Comparison of ENCODE assay signal across 9 cellular contexts in genomic region chr16:10965440-10966039, GRCh38. TPM values are rescaled to one million over a fixed set of nuclear protein-coding genes. Genes with fewer than 3 reads are reported as not detected.
DNase-seq lines count a peak whose midpoint lies in the region; ATAC-seq and TF ChIP-seq lines count a peak whose summit lies in the region.
"Had no signal": no experiment of that assay in that cellular context is flagged by ENCODE, and none has a peak within 500 bp of the region (broad histone marks: within the 10 kb centered on the region; RNA-seq: fewer than 3 reads in every experiment).

No MANE protein-coding gene starts in this region.

- H3K9me3 ChIP-seq in CD8-positive, alpha-beta T cell (ENCODE audit: low read length), result no peaks in the 10 kb centered on the region
- H3K9me3 ChIP-seq in T-helper 17 cell (ENCODE audit: control insufficient read depth, low read length, poor library complexity, severe bottlenecking) (no peaks in the 10 kb centered on the region), upper lobe of right lung (no peaks in the 10 kb centered on the region)
- H3K9me3 ChIP-seq: MG63 had no signal

- H3K9me3 Mint-ChIP-seq in CD8-positive, alpha-beta T cell, result no peaks in the 10 kb centered on the region
- H3K9me3 Mint-ChIP-seq in naive thymus-derived CD8-positive, alpha-beta T cell, result no peaks in the 10 kb centered on the region

- CTCF ChIA-PET in CD8-positive, alpha-beta T cell (lab: Charles Lee), result interaction anchor here (1.0 to 4.5 kb wide), 13 partner anchors 11 to 749 kb away, joined by 3 to 67 read pairs (median 15); partner anchors contain the start of gene SOCS1

- no peaks in the 10 kb centered on the region for H3K27me3 ChIP-seq in CD8-positive, alpha-beta T cell (ENCODE audit: insufficient read depth, low read length)
- H3K27me3 ChIP-seq in upper lobe of right lung, result no peaks in the 10 kb centered on the region
- H3K27me3 ChIP-seq: MG63 had no signal

- no peaks in the 10 kb centered on the region for H3K27me3 Mint-ChIP-seq in CD8-positive, alpha-beta T cell (ENCODE audit: low read depth)
- H3K27me3 Mint-ChIP-seq in T-helper 17 cell, result no peaks in the 10 kb centered on the region
- H3K27me3 Mint-ChIP-seq in naive thymus-derived CD8-positive, alpha-beta T cell, result no peaks in the 10 kb centered on the region

- DNase-seq in CD8-positive, alpha-beta T cell, result no peak
- DNase-seq in T-helper 17 cell (peak in 1 of 3 donors; percentile 16), upper lobe of right lung (no peak), SW480 (ENCODE audit: low spot score) (no peak), NCI-H187 (lab: John Stamatoyannopoulos, UW) (no peak)
- no peak for DNase-seq in naive thymus-derived CD8-positive, alpha-beta T cell
- DNase-seq: MG63 had no signal

- peaks cover 18% of the 10 kb centered on the region for H3K36me3 ChIP-seq in CD8-positive, alpha-beta T cell (ENCODE audit: insufficient read depth, low read length)
- peaks cover 30% of the 10 kb centered on the region for H3K36me3 ChIP-seq in upper lobe of right lung

- intact Hi-C loops in CD8-positive, alpha-beta T cell (cut with DNase I, micrococcal nuclease), result loop anchor here (2.0 to 10.0 kb wide), 5 partner anchors 291 to 849 kb away; partner anchors contain the start of gene SOCS1 (in 1 of the 2)
- intact Hi-C loops in upper lobe of right lung (cut with DNase I), result loop anchor here (10.0 kb wide), 1 partner anchor 389 kb away; no protein-coding TSS in a partner anchor

- ATAC-seq in CD8-positive, alpha-beta T cell, result peak; percentile 11
- ATAC-seq in GM18909 (IDR thresholded peaks at IDR 0.05; ENCODE audit: poor library complexity, unreplicated experiment) (peak; percentile 72), HG02884 (IDR thresholded peaks at IDR 0.05; ENCODE audit: unreplicated experiment) (peak; percentile 65), T-helper 17 cell (peak; percentile 45), upper lobe of right lung (no peak)
- no peak for ATAC-seq in naive thymus-derived CD8-positive, alpha-beta T cell

- POLR2A ChIA-PET in CD8-positive, alpha-beta T cell (lab: Charles Lee), result interaction anchor here (4.6 kb wide), 1 partner anchor 290 kb away, joined by 15 read pairs; the partner anchor contains the start of gene SOCS1
- POLR2A ChIA-PET in naive thymus-derived CD8-positive, alpha-beta T cell (lab: Charles Lee), result no interaction called here

- H3K4me1 ChIP-seq in CD8-positive, alpha-beta T cell (ENCODE audit: insufficient read depth, low read length), result peaks cover 4% of the 10 kb centered on the region
- peaks cover 4% of the 10 kb centered on the region for H3K4me1 ChIP-seq in upper lobe of right lung

- H3K27ac Mint-ChIP-seq in CD8-positive, alpha-beta T cell, result no peak overlapping the region
- H3K27ac Mint-ChIP-seq in T-helper 17 cell, result peak overlapping the region; percentile 97
- H3K27ac Mint-ChIP-seq in naive thymus-derived CD8-positive, alpha-beta T cell, result peak overlapping the region in 4 of 10 donors; percentile 6 to 83 (median 26)

- no peak overlapping the region for H3K27ac ChIP-seq in CD8-positive, alpha-beta T cell (ENCODE audit: low read depth, low read length)
- H3K27ac ChIP-seq in upper lobe of right lung, result no peak overlapping the region

- no peak for TF ChIP-seq CTCF in CD8-positive, alpha-beta T cell (IDR thresholded peaks at IDR 0.05)
- no peak for TF ChIP-seq CTCF in upper lobe of right lung (IDR thresholded peaks at IDR 0.05)

- peaks cover 71% of the 10 kb centered on the region for H3K36me3 Mint-ChIP-seq in CD8-positive, alpha-beta T cell
- no peaks in the 10 kb centered on the region for H3K36me3 Mint-ChIP-seq in T-helper 17 cell (ENCODE audit: low read depth)
- peaks cover 0 to 55% (median 13%) of the 10 kb centered on the region in 3 donors for H3K36me3 Mint-ChIP-seq in naive thymus-derived CD8-positive, alpha-beta T cell

- no peak overlapping the region for H3K4me3 Mint-ChIP-seq in CD8-positive, alpha-beta T cell
- peak overlapping the region; percentile 67 for H3K4me3 Mint-ChIP-seq in T-helper 17 cell
- H3K4me3 Mint-ChIP-seq in naive thymus-derived CD8-positive, alpha-beta T cell, result peak overlapping the region in 1 of 10 donors; percentile 2

- H3K4me1 Mint-ChIP-seq in CD8-positive, alpha-beta T cell (ENCODE audit: low read depth), result peaks cover 16% of the 10 kb centered on the region
- peaks cover 24% of the 10 kb centered on the region for H3K4me1 Mint-ChIP-seq in T-helper 17 cell
- H3K4me1 Mint-ChIP-seq in naive thymus-derived CD8-positive, alpha-beta T cell, result peaks cover 16 to 29% (median 21%) of the 10 kb centered on the region in 4 donors

- no peak overlapping the region for H3K4me3 ChIP-seq in CD8-positive, alpha-beta T cell (ENCODE audit: low read depth, low read length)
- H3K4me3 ChIP-seq in upper lobe of right lung, result no peak overlapping the region
- H3K4me3 ChIP-seq: MG63 had no signal

RNA-seq across cellular contexts. Expression of gene CLEC16A, which starts 21.2 kb away (rescaled TPM):
- total RNA-seq in CD8-positive, alpha-beta T cell, result 10 to 100 TPM; 20.5 to 21.9 TPM
- total RNA-seq in T-helper 17 cell (10 to 100 TPM; 31.1 to 32.0 TPM), upper lobe of right lung (36.9 TPM)
- total RNA-seq in naive thymus-derived CD8-positive, alpha-beta T cell, result 10 to 100 TPM; 24.8 to 28.8 TPM
- 10 to 100 TPM in 2 of 3 donors, 1 to 10 TPM in 1; 8.5 to 19.4 (median 18.4) TPM for polyA plus RNA-seq in naive thymus-derived CD8-positive, alpha-beta T cell

RNA-seq across cellular contexts. Expression of gene DEXI, which starts 23.3 kb away (rescaled TPM):
- total RNA-seq in CD8-positive, alpha-beta T cell, result 1 to 10 TPM; 4.7 to 5.6 TPM
- total RNA-seq in T-helper 17 cell (10 to 100 TPM; 14.2 to 15.1 TPM), upper lobe of right lung (36.3 TPM)
- total RNA-seq in naive thymus-derived CD8-positive, alpha-beta T cell, result 10 to 100 TPM; 30.5 to 30.7 TPM
- polyA plus RNA-seq in naive thymus-derived CD8-positive, alpha-beta T cell, result 10 to 100 TPM; 50.8 to 60.4 (median 51.9) TPM

Comparison
In these comparisons a context has a peak if more than half of its experiments do, and no peak if none do; other contexts are left out.
1. ATAC-seq: peak in CD8-positive, alpha-beta T cell (single experiment), GM18909 (single experiment), HG02884 (single experiment) and T-helper 17 cell (single experiment); none in upper lobe of right lung (single experiment) and naive thymus-derived CD8-positive, alpha-beta T cell (0 of 2).